Comparison of ENCODE assay signal across 1 cellular context in genomic region chr17:45874148-45874547, GRCh38.
TF ChIP-seq lines count a peak whose summit lies in the region.

No MANE protein-coding gene starts in this region.

TF ChIP-seq in HepG2, 621 proteins besides CTCF, POLR2A, EP300 and RAD21:
- TF ChIP-seq ZNF703 (CRISPR knock-in tag; IDR thresholded peaks at IDR 0.05; ENCODE audit: borderline replicate concordance) (no peak), ZNF10 (CRISPR knock-in tag; IDR thresholded peaks at IDR 0.05; ENCODE audit: borderline replicate concordance, low read depth) (no peak), HMGXB3 (CRISPR knock-in tag; IDR thresholded peaks at IDR 0.05; ENCODE audit: borderline replicate concordance) (no peak), BRCA1 (CRISPR knock-in tag; IDR thresholded peaks at IDR 0.05) (no peak), NAIF1 (CRISPR knock-in tag; IDR thresholded peaks at IDR 0.05; ENCODE audit: borderline replicate concordance) (no peak), ATF7-NPFF (CRISPR knock-in tag; IDR thresholded peaks at IDR 0.05; ENCODE audit: low read depth) (no peak), ZNF772 (CRISPR knock-in tag; IDR thresholded peaks at IDR 0.05) (no peak), NFKBIZ (CRISPR knock-in tag; IDR thresholded peaks at IDR 0.05) (no peak), THRA (CRISPR knock-in tag; IDR thresholded peaks at IDR 0.05; ENCODE audit: borderline replicate concordance) (no peak), KMT2B (CRISPR knock-in tag; IDR thresholded peaks at IDR 0.05) (no peak), HIVEP1 (CRISPR knock-in tag; IDR thresholded peaks at IDR 0.05) (no peak), ZNF598 (CRISPR knock-in tag; IDR thresholded peaks at IDR 0.05; ENCODE audit: borderline replicate concordance) (no peak), AGO2 (optimal IDR thresholded peaks at IDR 0.05; ENCODE audit: low read depth, low read length) (no peak), RELA (CRISPR knock-in tag; IDR thresholded peaks at IDR 0.05) (no peak)
